8 cellular contexts compared by ENCODE assay signal in genomic region chr11:117875397-117876048, GRCh38. TPM values are rescaled to one million over a fixed set of nuclear protein-coding genes. Genes with fewer than 3 reads are reported as not detected.
DNase-seq lines count a peak whose midpoint lies in the region; ATAC-seq and TF ChIP-seq lines count a peak whose summit lies in the region.

No MANE protein-coding gene starts in this region.

- CTCF ChIA-PET in CD4-positive, alpha-beta memory T cell (lab: Charles Lee; ENCODE audit: partially characterized antibody) = interaction anchor here (1.0 to 1.4 kb wide), 2 partner anchors 22 to 32 kb away, joined by 3 read pairs; no protein-coding TSS in a partner anchor

- H2BK15ac ChIP-seq in mesendoderm (replicated peaks; ENCODE audit: low read depth) = no peak overlapping the region

- in situ Hi-C loops in transverse colon (cut with MboI; ENCODE audit: low pct_ligation_motif_present in 1 of 4, low pct_unique_long_range_greater_than_20kb in 1 of 4, low sequenced_read_pairs in 3 of 4) = no loop called here

- POLR2A ChIA-PET in CD4-positive, alpha-beta memory T cell (lab: Charles Lee; ENCODE audit: partially characterized antibody) = interaction anchor here (0.6 to 0.7 kb wide), 2 partner anchors 169 to 362 kb away, joined by 3 read pairs; no protein-coding TSS in a partner anchor

- no CpG with 5 or more reads among the region's 19 CpGs for WGBS in mesendoderm (ENCODE audit: extremely low coverage, insufficient coverage, low lambda C conversion rate)
- 6 to 7% methylated on average over 2 to 19 of the region's 19 CpGs for WGBS in transverse colon (ENCODE audit: low coverage in 1 of 2), 2 donors

- no peak overlapping the region for H2BK120ac ChIP-seq in mesendoderm (ENCODE audit: low read depth, low read length)

- H3K9me3 ChIP-seq in CD4-positive, alpha-beta memory T cell (ENCODE audit: control insufficient read depth in 1 of 2, low read length in 2 of 2) = no peaks in the 10 kb centered on the region
- no peaks in the 10 kb centered on the region for H3K9me3 ChIP-seq in transverse colon

- H3K79me1 ChIP-seq in mesendoderm (ENCODE audit: low read length) = no peaks in the 10 kb centered on the region

- no peak for TF ChIP-seq CTCF in transverse colon (IDR thresholded peaks at IDR 0.05)

- H3K23ac ChIP-seq in mesendoderm (ENCODE audit: low read length) = no peak overlapping the region

- no peak overlapping the region for H3K18ac ChIP-seq in mesendoderm (ENCODE audit: low read length)

- H3K27ac ChIP-seq in CD4-positive, alpha-beta memory T cell (ENCODE audit: low read depth, low read length) = no peak overlapping the region
- H3K27ac ChIP-seq in mesendoderm (ENCODE audit: low read depth, low read length) (no peak overlapping the region), transverse colon (peak overlapping the region; percentile 76 to 90 (median 83))

- H3K4me1 ChIP-seq in CD4-positive, alpha-beta memory T cell (ENCODE audit: insufficient read depth, low read length) = peaks cover 37% of the 10 kb centered on the region
- H3K4me1 ChIP-seq in mesendoderm (ENCODE audit: control insufficient read depth, low read depth, low read length) = peaks cover 9% of the 10 kb centered on the region
- peaks cover 0 to 52% (median 39%) of the 10 kb centered on the region in 4 donors for H3K4me1 ChIP-seq in transverse colon

- H3K27me3 Mint-ChIP-seq in CD4-positive, alpha-beta memory T cell = peaks cover 43 to 53% of the 10 kb centered on the region in 2 donors

- no peak overlapping the region for H3K27ac Mint-ChIP-seq in CD4-positive, alpha-beta memory T cell

- ATAC-seq in HG03025 (IDR thresholded peaks at IDR 0.05; ENCODE audit: low FRiP score, unreplicated experiment) (no peak), GM18858 (IDR thresholded peaks at IDR 0.05; ENCODE audit: unreplicated experiment) (no peak)

- peak; percentile 27 to 47 (median 29) for DNase-seq in CD4-positive, alpha-beta memory T cell
- peak; percentile 45 for DNase-seq in NCI-H2227 treated with DMSO at 0.1 percent for 48 hours (lab: John Stamatoyannopoulos, UW)
- peak in 31 of 58 donors; percentile 25 to 81 (median 62) for DNase-seq in anterior cingulate cortex (lab: John Stamatoyannopoulos, UW)
- DNase-seq in mesendoderm = peak; percentile 77
- no peak for DNase-seq in transverse colon
- no peak for DNase-seq in DMS114 treated with DMSO at 0.1 percent for 48 hours (lab: John Stamatoyannopoulos, UW; ENCODE audit: unreplicated experiment)

- peak overlapping the region; percentile 89 for H3K56ac ChIP-seq in mesendoderm (ENCODE audit: low read length)

- H3K4me3 Mint-ChIP-seq in CD4-positive, alpha-beta memory T cell = peak overlapping the region; percentile 50 to 94 (median 88)

- H4K8ac ChIP-seq in mesendoderm (ENCODE audit: low read depth, low read length) = no peak overlapping the region

- no peaks in the 10 kb centered on the region for H3K36me3 Mint-ChIP-seq in CD4-positive, alpha-beta memory T cell

- H3K9me3 Mint-ChIP-seq in CD4-positive, alpha-beta memory T cell = no peaks in the 10 kb centered on the region

- peak overlapping the region; percentile 76 for H3K9ac ChIP-seq in mesendoderm (ENCODE audit: low read length)

- H3K27me3 ChIP-seq in CD4-positive, alpha-beta memory T cell (ENCODE audit: insufficient read depth, low read length) = peaks cover 25% of the 10 kb centered on the region
- H3K27me3 ChIP-seq in mesendoderm (ENCODE audit: insufficient read depth, low read length, poor library complexity) (peaks cover 1% of the 10 kb centered on the region), transverse colon (peaks cover 57% of the 10 kb centered on the region)

- peaks cover 16 to 51% (median 29%) of the 10 kb centered on the region in 4 donors for H3K4me1 Mint-ChIP-seq in CD4-positive, alpha-beta memory T cell

- peak overlapping the region in 1 of 2 donors; percentile 53 for H3K4me3 ChIP-seq in CD4-positive, alpha-beta memory T cell (ENCODE audit: low read length in 2 of 2)
- H3K4me3 ChIP-seq in mesendoderm (ENCODE audit: low read length) (peak overlapping the region; percentile 75), transverse colon (peak overlapping the region; percentile 51 to 70 (median 58))

- no peak overlapping the region for H3K4ac ChIP-seq in mesendoderm (ENCODE audit: low read depth, low read length)

- H3K4me2 ChIP-seq in mesendoderm (ENCODE audit: low read length) = peak overlapping the region; percentile 97

- peak overlapping the region; percentile 24 for H2AK5ac ChIP-seq in mesendoderm (ENCODE audit: low read length)

- H4K5ac ChIP-seq in mesendoderm (ENCODE audit: low read length) = no peak overlapping the region

- H3K79me2 ChIP-seq in mesendoderm (ENCODE audit: control insufficient read depth, insufficient read depth, low read length) = no peaks in the 10 kb centered on the region

- H3K36me3 ChIP-seq in CD4-positive, alpha-beta memory T cell (ENCODE audit: insufficient read depth, low read length) = no peaks in the 10 kb centered on the region
- H3K36me3 ChIP-seq in mesendoderm (ENCODE audit: control insufficient read depth, insufficient read depth, low read length) (no peaks in the 10 kb centered on the region), transverse colon (no peaks in the 10 kb centered on the region)

- TF ChIP-seq EP300 in transverse colon (IDR thresholded peaks at IDR 0.05; ENCODE audit: low read depth) = no peak

- intact Hi-C loops in CD4-positive, alpha-beta memory T cell (cut with micrococcal nuclease) = no loop called here
- intact Hi-C loops in transverse colon (cut with DNase I; ENCODE audit: low total_unique reads) = no loop called here

- no peak for TF ChIP-seq POLR2A in transverse colon (IDR thresholded peaks at IDR 0.05)

- no peak overlapping the region for H2BK5ac ChIP-seq in mesendoderm (ENCODE audit: low read length)

RNA-seq across cellular contexts. Expression of gene FXYD6, which starts 0.9 kb away (rescaled TPM):
- total RNA-seq in CD4-positive, alpha-beta memory T cell = not detected
- polyA plus RNA-seq in CD4-positive, alpha-beta memory T cell = under 1 TPM in 1 of 2 donors, not detected in 1; 0.15 TPM
- 14.1 TPM for polyA plus RNA-seq in mesendoderm (2013, experiment 1 of 2)
- 14.4 TPM for polyA plus RNA-seq in mesendoderm (2013, experiment 2 of 2)
- 10 to 100 TPM; 29.2 to 62.5 (median 46.0) TPM for total RNA-seq in transverse colon

RNA-seq across cellular contexts. Expression of gene FXYD2, which starts 51.0 kb away (rescaled TPM):
- 10 to 100 TPM in 1 of 2 experiments, 1 to 10 TPM in 1; 9.3 to 10.5 TPM for total RNA-seq in CD4-positive, alpha-beta memory T cell
- polyA plus RNA-seq in CD4-positive, alpha-beta memory T cell = 1 to 10 TPM; 3.5 to 7.1 TPM
- 0.95 TPM for polyA plus RNA-seq in mesendoderm (2013, experiment 1 of 2)
- polyA plus RNA-seq in mesendoderm (2013, experiment 2 of 2) = 1.1 TPM
- total RNA-seq in transverse colon = 1 to 10 TPM in 2 of 4 donors, under 1 TPM in 1, not detected in 1; 0.64 to 1.2 (median 1.1) TPM

RNA-seq across cellular contexts. Expression of gene TMPRSS13, which starts 53.7 kb away (rescaled TPM):
- total RNA-seq in CD4-positive, alpha-beta memory T cell = 1 to 10 TPM; 3.7 to 4.0 TPM
- under 1 TPM; 0.45 to 0.94 TPM for polyA plus RNA-seq in CD4-positive, alpha-beta memory T cell
- 1.6 TPM for polyA plus RNA-seq in mesendoderm (2013, experiment 1 of 2)
- polyA plus RNA-seq in mesendoderm (2013, experiment 2 of 2) = 1.4 TPM
- total RNA-seq in transverse colon = under 1 TPM in 2 of 4 donors, not detected in 2; 0.27 to 0.79 TPM

Comparison
In these comparisons a context has a peak if more than half of its experiments do, and no peak if none do; other contexts are left out.
1. DNase-seq: peak in CD4-positive, alpha-beta memory T cell (5 of 5), NCI-H2227 treated with DMSO at 0.1 percent for 48 hours (single experiment), anterior cingulate cortex (31 of 58) and mesendoderm (single experiment); none in transverse colon (single experiment) and DMS114 treated with DMSO at 0.1 percent for 48 hours (single experiment).
2. H3K27ac ChIP-seq: peak in transverse colon (4 of 4); none in CD4-positive, alpha-beta memory T cell (single experiment) and mesendoderm (single experiment).
3. RNA of gene FXYD6, which starts 0.9 kb away (total RNA-seq): 29.2 to 62.5 TPM in transverse colon; not detected in CD4-positive, alpha-beta memory T cell; every median in the first group is over 10 times any median in the second.
4. RNA of gene FXYD2, which starts 51.0 kb away (total RNA-seq): 9.3 to 10.5 TPM in CD4-positive, alpha-beta memory T cell; 0.64 to 1.2 TPM in transverse colon; every median in the first group is over 4 times any median in the second.